7 cellular contexts compared by ENCODE assay signal in genomic region chr4:59341506-59341905, GRCh38.
"Had no signal": no experiment of that assay in that cellular context is flagged by ENCODE, and none has a peak within 500 bp of the region (broad histone marks: within the 10 kb centered on the region; RNA-seq: fewer than 3 reads in every experiment).

No MANE protein-coding gene starts in this region.

- H3K27ac Mint-ChIP-seq: H9 had no signal

- H3K9ac ChIP-seq: GM23248 had no signal

- H3K4me3 ChIP-seq: GM23248 had no signal

- H3K4me3 Mint-ChIP-seq: H9 had no signal

- H3K9me3 Mint-ChIP-seq: H9 had no signal

- H2AFZ ChIP-seq: GM23248 had no signal

- H3K27ac ChIP-seq: GM23248 had no signal

- DNase-seq: GM23248, GOT3, H9, HCEC 1CT, IMR-90 had no signal

- FAIRE-seq: H54, HTR-8/SVneo had no signal

- H3K4me1 Mint-ChIP-seq: H9 had no signal
